ENCODE assay signal across 8 cellular contexts in the genomic region with DNA sequence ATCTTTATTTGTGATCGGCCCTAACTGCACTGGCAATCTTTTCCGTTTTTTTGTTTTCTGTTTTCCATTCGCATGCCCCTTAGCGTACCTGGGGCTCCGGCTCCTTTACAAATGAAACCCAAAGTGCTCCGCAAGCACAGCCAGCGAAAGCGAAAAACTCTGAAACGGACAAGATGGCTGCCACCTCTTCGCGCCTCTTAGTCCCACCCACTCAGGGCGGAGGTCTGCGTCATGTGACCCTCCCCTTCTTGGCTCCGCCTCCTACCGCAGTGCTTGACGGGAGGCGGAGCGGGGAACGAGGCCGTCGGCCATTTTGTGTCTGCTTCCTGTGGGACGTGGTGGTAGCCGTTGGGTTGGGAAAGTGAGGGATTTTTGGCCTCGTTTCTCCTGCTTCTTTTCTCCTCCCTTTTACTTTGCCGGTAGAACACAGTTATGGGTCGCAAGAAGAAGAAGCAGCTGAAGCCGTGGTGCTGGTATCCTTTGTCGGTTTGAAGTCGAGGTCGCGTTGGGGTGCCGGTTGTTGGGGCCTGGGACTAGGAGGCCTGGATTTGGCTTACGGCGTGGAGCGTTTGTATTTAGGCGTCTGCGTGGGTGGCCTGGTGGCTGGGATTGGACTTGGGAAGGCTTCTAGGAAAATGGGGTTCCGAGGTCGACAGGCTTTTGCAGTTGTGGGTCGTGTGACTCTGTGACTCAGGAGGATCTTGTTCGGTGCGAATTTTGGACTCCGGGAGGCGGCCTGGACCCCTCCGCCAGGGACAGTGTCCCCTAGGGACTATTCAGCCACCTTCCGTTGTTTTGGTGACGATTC. TPM values are rescaled to one million over a fixed set of nuclear protein-coding genes. Genes with fewer than 3 reads are reported as not detected.
DNase-seq lines count a peak whose midpoint lies in the region; ATAC-seq and TF ChIP-seq lines count a peak whose summit lies in the region.

A gene (plus strand): TSS at position 304 of the 808 bp plus-strand sequence. CDS start 129 bp downstream, at position 433.

- H3K36me3 ChIP-seq in PC-9 (ENCODE audit: low read depth): peaks cover 22% of the 10 kb centered on the region

- H3K4me2 ChIP-seq in PC-9: peak within 1 kb of the TSS; percentile 83

- peak; percentile 82 for ATAC-seq in GM21576 (IDR thresholded peaks at IDR 0.05; ENCODE audit: unreplicated experiment)

- peak within 1 kb of the TSS; percentile 87 for H3K27ac ChIP-seq in PC-9

- H3K9me3 ChIP-seq in PC-9 (ENCODE audit: insufficient read depth, low read depth): no peaks in the 10 kb centered on the region

- peaks cover 66% of the 10 kb centered on the region for H3K79me2 ChIP-seq in PC-9 (ENCODE audit: low read depth)

- H3K4me3 ChIP-seq in Jurkat, Clone E6-1 (ENCODE audit: low read length): peak within 1 kb of the TSS; percentile 100
- peak within 1 kb of the TSS; percentile 68 for H3K4me3 ChIP-seq in PC-9
- H3K4me3 ChIP-seq in epithelial cell of proximal tubule (ENCODE audit: low read depth, low read length): peak within 1 kb of the TSS; percentile 67

- intact Hi-C loops in PC-9 (cut with micrococcal nuclease; ENCODE audit: unreplicated experiment): loop anchor here (5.0 kb wide), 1 partner anchor 92 kb away; a partner anchor contains a TSS

- peaks cover 23% of the 10 kb centered on the region; the same call in 1 of the 2 replicates for H3K4me1 ChIP-seq in PC-9 (replicated peaks; ENCODE audit: insufficient read depth)

- peaks cover 24% of the 10 kb centered on the region; the same call in 1 of the 2 replicates for H3F3A ChIP-seq in PC-9 (ENCODE audit: insufficient read depth, low read depth)

- POLR2A ChIA-PET in PC-9 (lab: Charles Lee; ENCODE audit: unreplicated experiment): interaction anchor here (0.7 kb wide), 1 partner anchor 777 kb away, joined by 3 read pairs; no protein-coding TSS in a partner anchor

- DNase-seq in DMS 273 treated with DMSO at 0.1 percent for 48 hours (lab: John Stamatoyannopoulos, UW) (peak; percentile 94), PC-9 (peak; percentile 84 to 92), epithelial cell of proximal tubule (ENCODE audit: low read depth) (peak; percentile 73), mucosa of gallbladder (ENCODE audit: low spot score) (peak; percentile 96)
- peak; percentile 96 for DNase-seq in Jurkat, Clone E6-1 (ENCODE audit: low read depth, low spot score)
- DNase-seq in activated T-cell treated with anti-CD3 and anti-CD28 coated beads, Interleukin-2, amount 50 U/mL, for 1 hour: peak; percentile 96
- peak; percentile 88 for DNase-seq in stimulated activated CD8-positive, alpha-beta memory T cell treated with anti-CD3 and anti-CD28 coated beads, Interleukin-4, amount 100 ng/mL, for 4 hours (ENCODE audit: low read depth in 2 of 2, low spot score in 1 of 2)

- H3K27me3 ChIP-seq in PC-9 (ENCODE audit: insufficient read depth, low read depth): no peaks in the 10 kb centered on the region

- H3K9me2 ChIP-seq in PC-9 (ENCODE audit: insufficient read depth): no peaks in the 10 kb centered on the region

- BruUV-seq in PC-9 (replicated peaks; lab: Mats Ljungman, UMichigan): TSS peak; percentile 86

- H4K20me1 ChIP-seq in PC-9 (ENCODE audit: insufficient read depth): peaks cover 41% of the 10 kb centered on the region

- CTCF ChIA-PET in PC-9 (lab: Charles Lee): no interaction called here

- H2AFZ ChIP-seq in PC-9: peak within 1 kb of the TSS; percentile 96

- no peak for TF ChIP-seq CTCF in PC-9 (conservative IDR thresholded peaks at IDR 0.05)
- no peak for TF ChIP-seq CTCF in epithelial cell of proximal tubule (conservative IDR thresholded peaks at IDR 0.05; ENCODE audit: low read depth, low read length)

RNA-seq across cellular contexts. Expression of the gene that starts here (rescaled TPM):
- polyA plus RNA-seq in Jurkat, Clone E6-1 (2012; ENCODE audit: insufficient read depth, insufficient read length): 170 TPM
- total RNA-seq in PC-9 (2021) (186 and 198 TPM in 2 replicates), epithelial cell of proximal tubule (108 and 179 TPM in 2 replicates), mucosa of gallbladder (131 TPM)

Comparison
In these comparisons a context has a peak if more than half of its experiments do, and no peak if none do; other contexts are left out.
1. Peak in every context shown above with its lines: DNase-seq, ATAC-seq, H3K4me3 ChIP-seq and H3K27ac ChIP-seq.